Comparison of ENCODE assay signal across 21 cellular contexts in genomic region chr11:31254411-31254810, GRCh38.
A peak's percentile ranks its signal among the peaks of the same experiment; 100 is the strongest.
DNase-seq lines count a peak whose midpoint lies in the region; ATAC-seq, FAIRE-seq and TF ChIP-seq lines count a peak whose summit lies in the region.
"Had no signal": no experiment of that assay in that cellular context is flagged by ENCODE, and none has a peak within 500 bp of the region (broad histone marks: within the 10 kb centered on the region; RNA-seq: fewer than 3 reads in every experiment).

No MANE protein-coding gene starts in this region.

- no peak for FAIRE-seq in bronchial epithelial cell (lab: Jason Lieb, UNC)
- FAIRE-seq in keratinocyte (lab: Jason Lieb, UNC) = peak; percentile 13
- FAIRE-seq: HTR-8/SVneo had no signal

- no peak for TF ChIP-seq CTCF in bronchial epithelial cell (IDR thresholded peaks at IDR 0.05; ENCODE audit: insufficient read depth, low read length, severe bottlenecking)
- no peak for TF ChIP-seq CTCF in keratinocyte (optimal IDR thresholded peaks at IDR 0.05 in 1 of 3, IDR thresholded peaks at IDR 0.05 in 1 of 3, conservative IDR thresholded peaks at IDR 0.05 in 1 of 3; ENCODE audit: extremely low read depth in 1 of 3, insufficient read depth in 2 of 3, low read length in 3 of 3)

- no peaks in the 10 kb centered on the region for H3K9me3 ChIP-seq in GM23248 (ENCODE audit: low read depth)
- H3K9me3 ChIP-seq in keratinocyte (ENCODE audit: control insufficient read depth, low read depth, low read length) = no peaks in the 10 kb centered on the region
- H3K9me3 ChIP-seq: ovary, stomach had no signal

- H2AFZ ChIP-seq in GM23248 (no peak overlapping the region), keratinocyte (ENCODE audit: control insufficient read depth, low read length) (no peak overlapping the region)

- H3K4me3 ChIP-seq in GM23248 (no peak overlapping the region), bronchial epithelial cell (ENCODE audit: low read depth, low read length) (no peak overlapping the region), keratinocyte (ENCODE audit: control insufficient read depth in 2 of 3, extremely low read depth in 1 of 3, insufficient read depth in 2 of 3, low read depth in 1 of 3, low read length in 3 of 3) (no peak overlapping the region)
- H3K4me3 ChIP-seq: ovary, stomach had no signal

- ATAC-seq in HG02981 (IDR thresholded peaks at IDR 0.05; ENCODE audit: unreplicated experiment) (no peak), GM19397 (IDR thresholded peaks at IDR 0.05; ENCODE audit: unreplicated experiment) (no peak)
- ATAC-seq: naive thymus-derived CD8-positive, alpha-beta T cell; T-helper 17 cell; WTC11 had no signal

- no peaks in the 10 kb centered on the region for H3K4me1 ChIP-seq in GM23248 (ENCODE audit: insufficient read depth)
- no peaks in the 10 kb centered on the region for H3K4me1 ChIP-seq in keratinocyte (ENCODE audit: control insufficient read depth, extremely low read depth, insufficient read depth, low read length)
- H3K4me1 ChIP-seq: stomach had no signal

- H3K27me3 ChIP-seq in GM23248 (replicated peaks; ENCODE audit: insufficient read depth) (peaks cover 8% of the 10 kb centered on the region; the same call in 1 of the 2 replicates), bronchial epithelial cell (ENCODE audit: control insufficient read depth, insufficient read depth, low read length) (no peaks in the 10 kb centered on the region), keratinocyte (ENCODE audit: control insufficient read depth, extremely low read depth, insufficient read depth, low read length) (no peaks in the 10 kb centered on the region)
- H3K27me3 ChIP-seq: ovary had no signal

- H3K9me2 ChIP-seq in GM23248 (ENCODE audit: insufficient read depth) = no peaks in the 10 kb centered on the region

- peak; percentile 45 for DNase-seq in GM23248
- peak; percentile 17 to 75 for DNase-seq in NOMO-1 (lab: John Stamatoyannopoulos, UW; ENCODE audit: unreplicated experiment in 2 of 2)
- peak; percentile 90 for DNase-seq in bronchial epithelial cell (ENCODE audit: low read depth)
- DNase-seq in keratinocyte (ENCODE audit: low read depth, low spot score) = no peak
- DNase-seq in HuH-7.5 (ENCODE audit: low spot score) = no peak
- no peak for DNase-seq in inferior parietal cortex (ENCODE audit: extremely low spot score)
- DNase-seq: activated CD4-positive, alpha-beta memory T cell treated with anti-CD3 and anti-CD28 coated beads, Interleukin-2, amount 10 ng/mL, durations not matched to agents 7 days and 5 days; activated naive CD4-positive, alpha-beta T cell treated with anti-CD3 and anti-CD28 coated beads, Interleukin-2, amount 10 ng/mL, durations not matched to agents 7 days and 5 days; activated T-cell treated with anti-CD3 and anti-CD28 coated beads, Interleukin-2, amount 50 U/mL, for 1 hour; head of caudate nucleus; islet precursor cell; naive thymus-derived CD8-positive, alpha-beta T cell; NCI-H1694 treated with DMSO at 0.1 percent for 48 hours; ovary; SHP77; stomach; T-helper 17 cell had no signal

- H3K79me2 ChIP-seq in GM23248 (ENCODE audit: insufficient read depth) (no peaks in the 10 kb centered on the region), keratinocyte (ENCODE audit: control insufficient read depth, insufficient read depth, low read length) (no peaks in the 10 kb centered on the region)

- no peaks in the 10 kb centered on the region for H3K36me3 ChIP-seq in GM23248 (ENCODE audit: low read depth)
- no peaks in the 10 kb centered on the region for H3K36me3 ChIP-seq in bronchial epithelial cell (ENCODE audit: control insufficient read depth, insufficient read depth, low read length)
- H3K36me3 ChIP-seq in keratinocyte (ENCODE audit: control insufficient read depth in 2 of 2, extremely low read depth in 1 of 2, insufficient read depth in 2 of 2, low read length in 2 of 2) = no peaks in the 10 kb centered on the region
- H3K36me3 ChIP-seq: ovary, stomach had no signal

- H3K27ac ChIP-seq in GM23248 (no peak overlapping the region), keratinocyte (ENCODE audit: control insufficient read depth, insufficient read depth, low read length) (no peak overlapping the region)
- H3K27ac ChIP-seq: ovary, stomach had no signal

- H4K20me1 ChIP-seq in GM23248 (ENCODE audit: insufficient read depth) = no peaks in the 10 kb centered on the region
- no peaks in the 10 kb centered on the region for H4K20me1 ChIP-seq in keratinocyte (ENCODE audit: control insufficient read depth, extremely low read depth, insufficient read depth, low read length)

- H3K4me2 ChIP-seq in GM23248 (ENCODE audit: unreplicated experiment) (no peak overlapping the region), keratinocyte (ENCODE audit: control insufficient read depth, extremely low read depth, insufficient read depth, low read depth, low read length) (no peak overlapping the region)

- no peak overlapping the region for H3K9ac ChIP-seq in GM23248
- H3K9ac ChIP-seq in keratinocyte (ENCODE audit: control insufficient read depth, extremely low read depth, insufficient read depth, low read length) = no peak overlapping the region

- H3F3A ChIP-seq in GM23248 (ENCODE audit: insufficient read depth) = no peaks in the 10 kb centered on the region

- dilution Hi-C loops in keratinocyte (cut with MboI; ENCODE audit: extremely low pct_ligation_motif_present, low sequenced_read_pairs) = no loop called here

- H3K9me1 ChIP-seq in keratinocyte (ENCODE audit: control insufficient read depth, extremely low read depth, insufficient read depth, low read length) = no peaks in the 10 kb centered on the region

- in situ Hi-C loops in GM23248 (cut with MboI) = no loop called here

Comparison
In these comparisons a context has a peak if more than half of its experiments do, and no peak if none do; other contexts are left out.
1. DNase-seq: peak in GM23248 (single experiment), NOMO-1 (2 of 2) and bronchial epithelial cell (single experiment); none in keratinocyte (single experiment), HuH-7.5 (single experiment) and inferior parietal cortex (single experiment).